In genomic region chr4:120007171-120007894, GRCh38 we compare ENCODE assay signal across 1 cellular context.
TF ChIP-seq lines count a peak whose summit lies in the region.

No MANE protein-coding gene starts in this region.

TF ChIP-seq in GM23338, 12 proteins besides CTCF, POLR2A, EP300 and RAD21 (continued from another document):
- no peak for TF ChIP-seq ZNF462 (CRISPR knock-in tag; IDR thresholded peaks at IDR 0.05)
- no peak for TF ChIP-seq CREB1 (CRISPR knock-in tag; IDR thresholded peaks at IDR 0.05; ENCODE audit: low read depth)
- no peak for TF ChIP-seq JUNB (IDR thresholded peaks at IDR 0.05; ENCODE audit: unreplicated experiment)
